Comparison of ENCODE assay signal across 30 cellular contexts in the genomic region with DNA sequence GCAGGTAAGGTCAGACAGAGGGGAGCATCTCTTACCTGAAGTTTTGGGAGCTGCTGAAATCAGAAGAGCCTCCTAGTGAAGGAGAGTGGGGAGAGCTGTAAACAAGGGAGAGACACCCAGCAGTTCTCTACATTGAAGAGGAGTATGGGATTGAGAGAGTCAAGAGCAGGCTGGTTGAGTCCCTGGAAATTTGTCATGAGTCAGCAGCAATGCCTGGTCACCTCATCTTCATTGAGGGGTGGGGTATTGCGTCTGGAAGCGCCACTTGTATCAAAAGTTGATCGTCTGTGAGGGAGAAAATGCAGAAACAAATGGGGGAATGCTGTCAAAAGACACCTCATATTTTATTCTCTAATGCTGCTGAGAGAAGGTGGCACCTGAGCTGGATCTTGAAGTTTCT.
"Had no signal": no experiment of that assay in that cellular context is flagged by ENCODE, and none has a peak within 500 bp of the region (broad histone marks: within the 10 kb centered on the region; RNA-seq: fewer than 3 reads in every experiment).

No MANE protein-coding gene starts in this region.

- ATAC-seq: naive thymus-derived CD4-positive, alpha-beta T cell; natural killer cell; pancreas; psoas muscle; right cardiac atrium; sciatic nerve; stimulated activated memory B cell treated with anti-CD40 and anti-IgM and Interleukin-4, amounts not matched to agents 10 μg/mL and 1 μg/mL and 100 μg/mL, for 72 hours; stimulated activated naive CD8-positive, alpha-beta T cell treated with anti-CD3 and anti-CD28 coated beads, Interleukin-15, amount 100 ng/mL, for 72 hours; stimulated activated naive CD8-positive, alpha-beta T cell treated with anti-CD3 and anti-CD28 coated beads, Interleukin-15, Interleukin-2, amounts not matched to agents 100 U/mL and 50 U/mL, for 24 hours; upper lobe of right lung had no signal

- H3K36me3 ChIP-seq: neutrophil, pancreas, spleen, suprapubic skin, tibial artery, transverse colon, upper lobe of right lung, uterus had no signal

- H3K9me3 Mint-ChIP-seq: naive thymus-derived CD4-positive, alpha-beta T cell; natural killer cell; neural crest cell; stimulated activated memory B cell treated with anti-CD40 and anti-IgM and Interleukin-4, amounts not matched to agents 10 μg/mL and 1 μg/mL and 100 μg/mL, for 72 hours; stimulated activated naive CD8-positive, alpha-beta T cell treated with anti-CD3 and anti-CD28 coated beads, Interleukin-15, amount 100 ng/mL, for 72 hours; type B pancreatic cell had no signal

- H3K27me3 ChIP-seq: spleen, suprapubic skin, testis, tibial artery, transverse colon, upper lobe of right lung, uterus had no signal

- H3K36me3 Mint-ChIP-seq: naive thymus-derived CD4-positive, alpha-beta T cell; natural killer cell; stimulated activated memory B cell treated with anti-CD40 and anti-IgM and Interleukin-4, amounts not matched to agents 10 μg/mL and 1 μg/mL and 100 μg/mL, for 72 hours; type B pancreatic cell had no signal

- H3K27ac ChIP-seq: neutrophil, pancreas, psoas muscle, skin epidermis, spleen, suprapubic skin, testis, tibial artery, transverse colon, upper lobe of right lung, uterus had no signal

- H3K27me3 Mint-ChIP-seq: stimulated activated memory B cell treated with anti-CD40 and anti-IgM and Interleukin-4, amounts not matched to agents 10 μg/mL and 1 μg/mL and 100 μg/mL, for 72 hours; stimulated activated naive CD8-positive, alpha-beta T cell treated with anti-CD3 and anti-CD28 coated beads, Interleukin-15, amount 100 ng/mL, for 72 hours had no signal

- H3K4me2 ChIP-seq: smooth muscle cell had no signal

- H3K4me3 ChIP-seq: pancreas, psoas muscle, skin epidermis, smooth muscle cell, spleen, suprapubic skin, testis, tibial artery, transverse colon, upper lobe of right lung, uterus had no signal

- H3K4me3 Mint-ChIP-seq: naive thymus-derived CD4-positive, alpha-beta T cell; natural killer cell; nephron; neural crest cell; stimulated activated memory B cell treated with anti-CD40 and anti-IgM and Interleukin-4, amounts not matched to agents 10 μg/mL and 1 μg/mL and 100 μg/mL, for 72 hours; stimulated activated naive CD8-positive, alpha-beta T cell treated with anti-CD3 and anti-CD28 coated beads, Interleukin-15, amount 100 ng/mL, for 72 hours; type B pancreatic cell had no signal

- H3K4me1 ChIP-seq: psoas muscle, suprapubic skin, testis, tibial artery, transverse colon, upper lobe of right lung, uterus had no signal

- H3K27ac Mint-ChIP-seq: naive thymus-derived CD4-positive, alpha-beta T cell; natural killer cell; nephron; stimulated activated memory B cell treated with anti-CD40 and anti-IgM and Interleukin-4, amounts not matched to agents 10 μg/mL and 1 μg/mL and 100 μg/mL, for 72 hours; stimulated activated naive CD8-positive, alpha-beta T cell treated with anti-CD3 and anti-CD28 coated beads, Interleukin-15, amount 100 ng/mL, for 72 hours; type B pancreatic cell had no signal

- H3K9me3 ChIP-seq: neutrophil, pancreas, psoas muscle, spleen, suprapubic skin, testis, tibial artery, transverse colon, upper lobe of right lung, uterus had no signal

- H3K4me1 Mint-ChIP-seq: natural killer cell; neural crest cell; stimulated activated memory B cell treated with anti-CD40 and anti-IgM and Interleukin-4, amounts not matched to agents 10 μg/mL and 1 μg/mL and 100 μg/mL, for 72 hours had no signal

- DNase-seq: naive thymus-derived CD4-positive, alpha-beta T cell; natural killer cell; nucleus accumbens; pancreas; psoas muscle; right cardiac atrium; spleen; stimulated activated CD4-positive, alpha-beta T cell treated with anti-CD3 and anti-CD28 coated beads, Interleukin-12 subunit alpha, Interleukin-12 subunit beta, amount 100 ng/mL, for 4 hours; stimulated activated CD4-positive, alpha-beta T cell treated with anti-CD3 and anti-CD28 coated beads, Interleukin-1b, Interleukin-23, amount 100 ng/mL, for 48 hours; stimulated activated CD4-positive, alpha-beta T cell treated with anti-CD3 and anti-CD28 coated beads, Interleukin-4, amount 100 ng/mL, for 1 hour; stimulated activated CD4-positive, alpha-beta T cell treated with anti-CD3 and anti-CD28 coated beads, Interleukin-4, amount 100 ng/mL, for 4 hours; stimulated activated CD8-positive, alpha-beta memory T cell treated with anti-CD3 and anti-CD28 coated beads, Interleukin-4, amount 100 ng/mL, for 48 hours; stimulated activated naive CD4-positive, alpha-beta T cell; stimulated activated naive CD8-positive, alpha-beta T cell treated with anti-CD3 and anti-CD28 coated beads, Interleukin-15, amount 100 ng/mL, for 72 hours; stimulated activated naive CD8-positive, alpha-beta T cell treated with anti-CD3 and anti-CD28 coated beads, Interleukin-15, Interleukin-2, amounts not matched to agents 100 U/mL and 50 U/mL, for 24 hours; substantia nigra; testis; tibial artery; transverse colon; upper lobe of right lung; uterus had no signal
